1 cellular context compared by ENCODE assay signal in the genomic region with DNA sequence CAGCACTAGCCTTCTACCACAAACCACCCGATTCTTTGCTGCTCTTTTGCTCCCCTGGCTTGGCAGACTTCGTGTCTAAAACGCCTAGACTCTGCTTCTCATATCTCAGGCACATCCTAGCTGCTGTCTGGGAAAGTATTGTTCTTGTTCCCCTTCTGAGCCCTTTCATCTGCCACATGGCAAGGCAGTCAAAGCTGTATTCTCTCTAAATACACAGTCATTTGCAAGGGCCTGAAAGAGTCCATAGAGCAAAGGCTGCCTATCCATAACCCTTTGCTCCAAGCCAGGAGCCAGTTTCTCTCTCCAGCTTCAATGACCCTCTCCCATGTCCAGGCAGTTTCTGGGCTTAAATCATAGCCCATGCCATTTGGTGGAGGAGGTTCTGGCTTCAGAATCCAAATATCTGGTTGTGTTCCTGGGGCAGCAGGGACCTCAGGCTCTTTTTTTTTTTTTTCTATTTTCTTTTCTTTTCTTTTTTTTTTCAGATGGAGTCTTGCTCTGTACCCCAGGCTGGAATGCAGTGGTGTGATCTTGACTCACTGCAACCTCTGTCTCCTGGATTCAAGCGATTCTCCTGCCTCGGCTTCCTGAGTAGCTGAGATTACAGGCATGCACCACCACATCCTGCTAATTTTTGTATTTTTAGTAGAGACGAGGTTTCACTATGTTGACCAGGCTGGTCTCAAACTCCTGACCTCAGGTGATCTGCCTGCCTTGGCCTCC.
TF ChIP-seq lines count a peak whose summit lies in the region.

No MANE protein-coding gene starts in this region.

TF ChIP-seq in HepG2, 621 proteins besides CTCF, POLR2A, EP300 and RAD21 (continued from another document):
- TF ChIP-seq, protein P1, sequence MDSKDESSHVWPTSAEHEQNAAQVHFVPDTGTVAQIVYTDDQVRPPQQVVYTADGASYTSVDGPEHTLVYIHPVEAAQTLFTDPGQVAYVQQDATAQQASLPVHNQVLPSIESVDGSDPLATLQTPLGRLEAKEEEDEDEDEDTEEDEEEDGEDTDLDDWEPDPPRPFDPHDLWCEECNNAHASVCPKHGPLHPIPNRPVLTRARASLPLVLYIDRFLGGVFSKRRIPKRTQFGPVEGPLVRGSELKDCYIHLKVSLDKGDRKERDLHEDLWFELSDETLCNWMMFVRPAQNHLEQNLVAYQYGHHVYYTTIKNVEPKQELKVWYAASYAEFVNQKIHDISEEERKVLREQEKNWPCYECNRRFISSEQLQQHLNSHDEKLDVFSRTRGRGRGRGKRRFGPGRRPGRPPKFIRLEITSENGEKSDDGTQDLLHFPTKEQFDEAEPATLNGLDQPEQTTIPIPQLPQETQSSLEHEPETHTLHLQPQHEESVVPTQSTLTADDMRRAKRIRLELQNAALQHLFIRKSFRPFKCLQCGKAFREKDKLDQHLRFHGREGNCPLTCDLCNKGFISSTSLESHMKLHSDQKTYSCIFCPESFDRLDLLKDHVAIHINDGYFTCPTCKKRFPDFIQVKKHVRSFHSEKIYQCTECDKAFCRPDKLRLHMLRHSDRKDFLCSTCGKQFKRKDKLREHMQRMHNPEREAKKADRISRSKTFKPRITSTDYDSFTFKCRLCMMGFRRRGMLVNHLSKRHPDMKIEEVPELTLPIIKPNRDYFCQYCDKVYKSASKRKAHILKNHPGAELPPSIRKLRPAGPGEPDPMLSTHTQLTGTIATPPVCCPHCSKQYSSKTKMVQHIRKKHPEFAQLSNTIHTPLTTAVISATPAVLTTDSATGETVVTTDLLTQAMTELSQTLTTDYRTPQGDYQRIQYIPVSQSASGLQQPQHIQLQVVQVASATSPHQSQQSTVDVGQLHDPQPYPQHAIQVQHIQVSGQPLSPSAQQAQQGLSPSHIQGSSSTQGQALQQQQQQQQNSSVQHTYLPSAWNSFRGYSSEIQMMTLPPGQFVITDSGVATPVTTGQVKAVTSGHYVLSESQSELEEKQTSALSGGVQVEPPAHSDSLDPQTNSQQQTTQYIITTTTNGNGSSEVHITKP (CRISPR knock-in tag; IDR thresholded peaks at IDR 0.05; ENCODE audit: low read depth), result no peak
- TF ChIP-seq, protein P2, sequence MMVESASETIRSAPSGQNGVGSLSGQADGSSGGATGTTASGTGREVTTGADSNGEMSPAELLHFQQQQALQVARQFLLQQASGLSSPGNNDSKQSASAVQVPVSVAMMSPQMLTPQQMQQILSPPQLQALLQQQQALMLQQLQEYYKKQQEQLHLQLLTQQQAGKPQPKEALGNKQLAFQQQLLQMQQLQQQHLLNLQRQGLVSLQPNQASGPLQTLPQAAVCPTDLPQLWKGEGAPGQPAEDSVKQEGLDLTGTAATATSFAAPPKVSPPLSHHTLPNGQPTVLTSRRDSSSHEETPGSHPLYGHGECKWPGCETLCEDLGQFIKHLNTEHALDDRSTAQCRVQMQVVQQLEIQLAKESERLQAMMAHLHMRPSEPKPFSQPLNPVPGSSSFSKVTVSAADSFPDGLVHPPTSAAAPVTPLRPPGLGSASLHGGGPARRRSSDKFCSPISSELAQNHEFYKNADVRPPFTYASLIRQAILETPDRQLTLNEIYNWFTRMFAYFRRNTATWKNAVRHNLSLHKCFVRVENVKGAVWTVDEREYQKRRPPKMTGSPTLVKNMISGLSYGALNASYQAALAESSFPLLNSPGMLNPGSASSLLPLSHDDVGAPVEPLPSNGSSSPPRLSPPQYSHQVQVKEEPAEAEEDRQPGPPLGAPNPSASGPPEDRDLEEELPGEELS (CRISPR knock-in tag; IDR thresholded peaks at IDR 0.05), result 0 out of 2 replicates have a peak, but pooled peaks have one; percentile 26
- TF ChIP-seq, protein P3, sequence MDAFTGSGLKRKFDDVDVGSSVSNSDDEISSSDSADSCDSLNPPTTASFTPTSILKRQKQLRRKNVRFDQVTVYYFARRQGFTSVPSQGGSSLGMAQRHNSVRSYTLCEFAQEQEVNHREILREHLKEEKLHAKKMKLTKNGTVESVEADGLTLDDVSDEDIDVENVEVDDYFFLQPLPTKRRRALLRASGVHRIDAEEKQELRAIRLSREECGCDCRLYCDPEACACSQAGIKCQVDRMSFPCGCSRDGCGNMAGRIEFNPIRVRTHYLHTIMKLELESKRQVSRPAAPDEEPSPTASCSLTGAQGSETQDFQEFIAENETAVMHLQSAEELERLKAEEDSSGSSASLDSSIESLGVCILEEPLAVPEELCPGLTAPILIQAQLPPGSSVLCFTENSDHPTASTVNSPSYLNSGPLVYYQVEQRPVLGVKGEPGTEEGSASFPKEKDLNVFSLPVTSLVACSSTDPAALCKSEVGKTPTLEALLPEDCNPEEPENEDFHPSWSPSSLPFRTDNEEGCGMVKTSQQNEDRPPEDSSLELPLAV (CRISPR knock-in tag; conservative IDR thresholded peaks at IDR 0.05; ENCODE audit: low read depth), result no peak
- TF ChIP-seq NKX3-1 (CRISPR knock-in tag; IDR thresholded peaks at IDR 0.05) (no peak), SMAD1 (CRISPR knock-in tag; IDR thresholded peaks at IDR 0.05; ENCODE audit: borderline replicate concordance, low read depth) (no peak), ZFP1 (CRISPR knock-in tag; IDR thresholded peaks at IDR 0.05) (no peak), ZNF451 (CRISPR knock-in tag; IDR thresholded peaks at IDR 0.05) (no peak), ONECUT2 (CRISPR knock-in tag; IDR thresholded peaks at IDR 0.05) (no peak), ZNF562 (CRISPR knock-in tag; IDR thresholded peaks at IDR 0.05; ENCODE audit: borderline replicate concordance) (no peak), RBM39 (IDR thresholded peaks at IDR 0.05; ENCODE audit: low read depth, low read length, poor library complexity, severe bottlenecking) (no peak), AGO1 (IDR thresholded peaks at IDR 0.05; ENCODE audit: low read depth, low read length, poor library complexity, severe bottlenecking) (no peak), XBP1 (CRISPR knock-in tag; IDR thresholded peaks at IDR 0.05) (no peak), THAP11 (CRISPR knock-in tag; IDR thresholded peaks at IDR 0.05) (no peak), ZNF501 (CRISPR knock-in tag; IDR thresholded peaks at IDR 0.05) (no peak), HDAC1 (CRISPR knock-in tag; IDR thresholded peaks at IDR 0.05) (no peak), TOPORS (CRISPR knock-in tag; IDR thresholded peaks at IDR 0.05) (no peak)
- TF ChIP-seq, protein P4, sequence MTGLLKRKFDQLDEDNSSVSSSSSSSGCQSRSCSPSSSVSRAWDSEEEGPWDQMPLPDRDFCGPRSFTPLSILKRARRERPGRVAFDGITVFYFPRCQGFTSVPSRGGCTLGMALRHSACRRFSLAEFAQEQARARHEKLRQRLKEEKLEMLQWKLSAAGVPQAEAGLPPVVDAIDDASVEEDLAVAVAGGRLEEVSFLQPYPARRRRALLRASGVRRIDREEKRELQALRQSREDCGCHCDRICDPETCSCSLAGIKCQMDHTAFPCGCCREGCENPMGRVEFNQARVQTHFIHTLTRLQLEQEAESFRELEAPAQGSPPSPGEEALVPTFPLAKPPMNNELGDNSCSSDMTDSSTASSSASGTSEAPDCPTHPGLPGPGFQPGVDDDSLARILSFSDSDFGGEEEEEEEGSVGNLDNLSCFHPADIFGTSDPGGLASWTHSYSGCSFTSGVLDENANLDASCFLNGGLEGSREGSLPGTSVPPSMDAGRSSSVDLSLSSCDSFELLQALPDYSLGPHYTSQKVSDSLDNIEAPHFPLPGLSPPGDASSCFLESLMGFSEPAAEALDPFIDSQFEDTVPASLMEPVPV (CRISPR knock-in tag; IDR thresholded peaks at IDR 0.05), result no peak
- TF ChIP-seq, protein P5, sequence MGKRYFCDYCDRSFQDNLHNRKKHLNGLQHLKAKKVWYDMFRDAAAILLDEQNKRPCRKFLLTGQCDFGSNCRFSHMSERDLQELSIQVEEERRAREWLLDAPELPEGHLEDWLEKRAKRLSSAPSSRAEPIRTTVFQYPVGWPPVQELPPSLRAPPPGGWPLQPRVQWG (CRISPR knock-in tag; IDR thresholded peaks at IDR 0.05; ENCODE audit: borderline replicate concordance, low read depth), result no peak
- TF ChIP-seq, protein P6, sequence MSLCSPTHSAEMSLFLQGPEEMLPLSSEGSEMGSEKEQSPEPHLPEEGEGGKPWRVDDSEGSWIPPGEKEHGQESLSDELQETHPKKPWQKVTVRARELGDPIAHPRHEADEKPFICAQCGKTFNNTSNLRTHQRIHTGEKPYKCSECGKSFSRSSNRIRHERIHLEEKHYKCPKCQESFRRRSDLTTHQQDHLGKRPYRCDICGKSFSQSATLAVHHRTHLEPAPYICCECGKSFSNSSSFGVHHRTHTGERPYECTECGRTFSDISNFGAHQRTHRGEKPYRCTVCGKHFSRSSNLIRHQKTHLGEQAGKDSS (CRISPR knock-in tag; IDR thresholded peaks at IDR 0.05; ENCODE audit: borderline replicate concordance, low read depth), result no peak
- TF ChIP-seq, protein P7, sequence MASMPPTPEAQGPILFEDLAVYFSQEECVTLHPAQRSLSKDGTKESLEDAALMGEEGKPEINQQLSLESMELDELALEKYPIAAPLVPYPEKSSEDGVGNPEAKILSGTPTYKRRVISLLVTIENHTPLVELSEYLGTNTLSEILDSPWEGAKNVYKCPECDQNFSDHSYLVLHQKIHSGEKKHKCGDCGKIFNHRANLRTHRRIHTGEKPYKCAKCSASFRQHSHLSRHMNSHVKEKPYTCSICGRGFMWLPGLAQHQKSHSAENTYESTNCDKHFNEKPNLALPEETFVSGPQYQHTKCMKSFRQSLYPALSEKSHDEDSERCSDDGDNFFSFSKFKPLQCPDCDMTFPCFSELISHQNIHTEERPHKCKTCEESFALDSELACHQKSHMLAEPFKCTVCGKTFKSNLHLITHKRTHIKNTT (CRISPR knock-in tag; IDR thresholded peaks at IDR 0.05), result no peak
- TF ChIP-seq, protein P8, sequence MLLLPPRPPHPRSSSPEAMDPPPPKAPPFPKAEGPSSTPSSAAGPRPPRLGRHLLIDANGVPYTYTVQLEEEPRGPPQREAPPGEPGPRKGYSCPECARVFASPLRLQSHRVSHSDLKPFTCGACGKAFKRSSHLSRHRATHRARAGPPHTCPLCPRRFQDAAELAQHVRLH (CRISPR knock-in tag; IDR thresholded peaks at IDR 0.05; ENCODE audit: borderline replicate concordance, low read depth), result no peak
- TF ChIP-seq, protein P9, sequence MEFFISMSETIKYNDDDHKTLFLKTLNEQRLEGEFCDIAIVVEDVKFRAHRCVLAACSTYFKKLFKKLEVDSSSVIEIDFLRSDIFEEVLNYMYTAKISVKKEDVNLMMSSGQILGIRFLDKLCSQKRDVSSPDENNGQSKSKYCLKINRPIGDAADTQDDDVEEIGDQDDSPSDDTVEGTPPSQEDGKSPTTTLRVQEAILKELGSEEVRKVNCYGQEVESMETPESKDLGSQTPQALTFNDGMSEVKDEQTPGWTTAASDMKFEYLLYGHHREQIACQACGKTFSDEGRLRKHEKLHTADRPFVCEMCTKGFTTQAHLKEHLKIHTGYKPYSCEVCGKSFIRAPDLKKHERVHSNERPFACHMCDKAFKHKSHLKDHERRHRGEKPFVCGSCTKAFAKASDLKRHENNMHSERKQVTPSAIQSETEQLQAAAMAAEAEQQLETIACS (CRISPR knock-in tag; IDR thresholded peaks at IDR 0.05), result no peak
